ENCODE assay signal across 1 cellular context in genomic region chr18:23166863-23167531, GRCh38.
TF ChIP-seq lines count a peak whose summit lies in the region.

No MANE protein-coding gene starts in this region.

TF ChIP-seq in GM23338, 12 proteins besides CTCF, POLR2A, EP300 and RAD21:
- no peak for TF ChIP-seq REST (IDR thresholded peaks at IDR 0.05; ENCODE audit: unreplicated experiment)
- TF ChIP-seq ETS1 (IDR thresholded peaks at IDR 0.05), result no peak
- TF ChIP-seq CREB1 (CRISPR knock-in tag; IDR thresholded peaks at IDR 0.05; ENCODE audit: low read depth), result no peak
- no peak for TF ChIP-seq EZH2 (IDR thresholded peaks at IDR 0.05; ENCODE audit: low read depth, unreplicated experiment)
- TF ChIP-seq STAT1 (IDR thresholded peaks at IDR 0.05; ENCODE audit: unreplicated experiment), result no peak
- no peak for TF ChIP-seq POLR2AphosphoS5 (IDR thresholded peaks at IDR 0.05; ENCODE audit: low read depth)
- TF ChIP-seq JUNB (IDR thresholded peaks at IDR 0.05; ENCODE audit: unreplicated experiment), result no peak
- no peak for TF ChIP-seq EZH2phosphoT487 (IDR thresholded peaks at IDR 0.05; ENCODE audit: unreplicated experiment)
- TF ChIP-seq ZNF114 (CRISPR knock-in tag; IDR thresholded peaks at IDR 0.05), result no peak
- no peak for TF ChIP-seq NANOG (IDR thresholded peaks at IDR 0.05; ENCODE audit: borderline replicate concordance)
- no peak for TF ChIP-seq ZNF331 (CRISPR knock-in tag; IDR thresholded peaks at IDR 0.05; ENCODE audit: low read depth)
- TF ChIP-seq ZNF462 (CRISPR knock-in tag; IDR thresholded peaks at IDR 0.05), result no peak
